ENCODE assay signal across 12 cellular contexts in the genomic region with DNA sequence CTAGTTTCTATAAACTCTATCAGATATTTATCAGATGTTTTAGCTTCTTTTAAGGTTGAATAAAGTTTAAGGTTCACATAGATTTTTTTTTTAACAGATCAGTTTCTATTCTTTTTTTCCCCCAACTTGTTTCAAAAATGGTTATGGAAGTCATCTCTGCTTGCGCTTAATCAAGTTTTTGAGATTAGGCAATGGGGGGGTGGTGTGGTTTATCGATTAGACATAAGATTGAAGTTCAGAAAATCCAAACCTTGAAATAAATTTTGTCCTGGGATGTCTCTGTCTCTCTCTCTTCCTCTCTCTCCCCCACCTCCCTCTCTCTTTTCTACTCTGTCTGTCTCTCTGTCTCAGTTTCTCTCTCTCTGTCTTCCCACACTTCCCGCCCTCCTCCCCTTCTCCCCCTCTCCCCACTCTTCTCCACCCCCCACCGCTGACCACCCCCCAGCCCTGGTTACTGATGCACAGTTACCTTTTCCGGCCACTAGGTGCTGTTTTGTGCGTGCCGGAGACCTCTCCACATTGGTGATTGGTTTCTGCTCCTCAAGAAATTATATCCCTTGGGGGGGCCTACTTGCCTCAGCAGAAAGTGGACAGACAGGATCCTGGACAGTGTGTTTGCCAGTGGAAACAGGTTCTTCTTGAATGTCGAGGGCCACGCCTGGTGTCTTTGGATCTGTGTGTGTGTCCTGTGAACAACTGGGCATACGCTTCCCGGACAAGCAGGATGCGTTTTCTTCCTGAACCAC. TPM values are rescaled to one million over a fixed set of nuclear protein-coding genes. Genes with fewer than 3 reads are reported as not detected.
DNase-seq lines count a peak whose midpoint lies in the region; TF ChIP-seq lines count a peak whose summit lies in the region.
"Had no signal": no experiment of that assay in that cellular context is flagged by ENCODE, and none has a peak within 500 bp of the region (broad histone marks: within the 10 kb centered on the region; RNA-seq: fewer than 3 reads in every experiment).

No MANE protein-coding gene starts in this region.

- TF ChIP-seq CTCF in GM10266 (IDR thresholded peaks at IDR 0.05; ENCODE audit: control insufficient read depth, insufficient read depth, low read depth, missing control alignments) (peak; percentile 13), MM.1S (IDR thresholded peaks at IDR 0.05; ENCODE audit: low read length) (peak; percentile 23), coronary artery (IDR thresholded peaks at IDR 0.05) (no peak), nephron (IDR thresholded peaks at IDR 0.05; ENCODE audit: unreplicated experiment in 3 of 3) (peak; percentile 8 to 23 (median 12))

- H3F3A ChIP-seq in MM.1S (ENCODE audit: insufficient read depth, low read length), result no peaks in the 10 kb centered on the region

- H3K9me2 ChIP-seq in MM.1S (replicated peaks; ENCODE audit: insufficient read depth, low read length), result no peaks in the 10 kb centered on the region

- no peaks in the 10 kb centered on the region for H3K36me3 Mint-ChIP-seq in nephron (ENCODE audit: low read depth)
- H3K36me3 Mint-ChIP-seq in activated CD4-positive, alpha-beta memory T cell treated with anti-CD3 and anti-CD28 coated beads for 36 hours, result no peaks in the 10 kb centered on the region

- H3K27me3 Mint-ChIP-seq in nephron (ENCODE audit: low read depth), result peaks cover 26% of the 10 kb centered on the region
- H3K27me3 Mint-ChIP-seq in activated CD4-positive, alpha-beta memory T cell treated with anti-CD3 and anti-CD28 coated beads for 36 hours, result peaks cover 35% of the 10 kb centered on the region

- no peak overlapping the region for H3K4me2 ChIP-seq in MM.1S (ENCODE audit: low read depth, low read length)

- no peaks in the 10 kb centered on the region for H3K79me2 ChIP-seq in MM.1S (ENCODE audit: low read length)

- no peak overlapping the region for H3K4me3 ChIP-seq in MM.1S (ENCODE audit: low read length)
- no peak overlapping the region for H3K4me3 ChIP-seq in coronary artery
- H3K4me3 ChIP-seq: HAP-1 had no signal

- intact Hi-C loops in activated CD4-positive, alpha-beta memory T cell treated with anti-CD3 and anti-CD28 coated beads for 36 hours (cut with micrococcal nuclease), result no loop called here

- no peaks in the 10 kb centered on the region for H4K20me1 ChIP-seq in MM.1S (ENCODE audit: insufficient read depth, low read length)

- POLR2A ChIA-PET in activated CD4-positive, alpha-beta memory T cell treated with anti-CD3 and anti-CD28 coated beads for 36 hours (lab: Charles Lee), result no interaction called here

- no peak overlapping the region for H3K27ac ChIP-seq in MM.1S (ENCODE audit: low read length)
- H3K27ac ChIP-seq in coronary artery, result no peak overlapping the region

- peaks cover 82% of the 10 kb centered on the region for H3K27me3 ChIP-seq in MM.1S (replicated peaks; ENCODE audit: insufficient read depth, low read length)

- CTCF ChIA-PET in activated CD4-positive, alpha-beta memory T cell treated with anti-CD3 and anti-CD28 coated beads for 36 hours (lab: Charles Lee), result interaction anchor here (0.7 kb wide), 1 partner anchor 464 kb away, joined by 3 read pairs; no protein-coding TSS in a partner anchor

- no peaks in the 10 kb centered on the region for H3K9me3 ChIP-seq in MM.1S (replicated peaks; ENCODE audit: insufficient read depth, low read length)

- no peak overlapping the region for H2AFZ ChIP-seq in MM.1S (ENCODE audit: low read length)

- no peaks in the 10 kb centered on the region for H3K36me3 ChIP-seq in MM.1S (replicated peaks; ENCODE audit: insufficient read depth, low read length)
- H3K36me3 ChIP-seq: HAP-1 had no signal

- no peak overlapping the region for H3K27ac Mint-ChIP-seq in nephron
- H3K27ac Mint-ChIP-seq in activated CD4-positive, alpha-beta memory T cell treated with anti-CD3 and anti-CD28 coated beads for 36 hours, result no peak overlapping the region

- H3K4me3 Mint-ChIP-seq in nephron, result no peak overlapping the region
- no peak overlapping the region for H3K4me3 Mint-ChIP-seq in activated CD4-positive, alpha-beta memory T cell treated with anti-CD3 and anti-CD28 coated beads for 36 hours
- H3K4me3 Mint-ChIP-seq: central memory CD8-positive, alpha-beta T cell had no signal

- no peaks in the 10 kb centered on the region for H3K4me1 ChIP-seq in MM.1S (ENCODE audit: low read length)
- H3K4me1 ChIP-seq: HAP-1 had no signal

- peaks cover 24% of the 10 kb centered on the region for H3K9me3 Mint-ChIP-seq in nephron
- H3K9me3 Mint-ChIP-seq in activated CD4-positive, alpha-beta memory T cell treated with anti-CD3 and anti-CD28 coated beads for 36 hours, result peaks cover 2% of the 10 kb centered on the region
- H3K9me3 Mint-ChIP-seq: central memory CD8-positive, alpha-beta T cell had no signal

- DNase-seq in GM10266 (ENCODE audit: extremely low spot score), result no peak
- no peak for DNase-seq in MM.1S
- peak; percentile 16 for DNase-seq in coronary artery (ENCODE audit: low spot score)
- DNase-seq in stimulated activated CD4-positive, alpha-beta T cell treated with anti-CD3 and anti-CD28 coated beads, Interleukin-4, amount 100 ng/mL, for 4 hours, result no peak
- DNase-seq in COR-L47 (lab: John Stamatoyannopoulos, UW), result no peak
- DNase-seq in cerebellum (ENCODE audit: low spot score), result no peak
- DNase-seq in activated CD4-positive, alpha-beta memory T cell treated with anti-CD3 and anti-CD28 coated beads for 36 hours, result no peak
- DNase-seq: stimulated activated naive CD4-positive, alpha-beta T cell treated with Interleukin-2 at 50 U/mL for 16 hours had no signal

- H3K4me1 Mint-ChIP-seq in nephron, result no peaks in the 10 kb centered on the region
- no peaks in the 10 kb centered on the region for H3K4me1 Mint-ChIP-seq in activated CD4-positive, alpha-beta memory T cell treated with anti-CD3 and anti-CD28 coated beads for 36 hours (ENCODE audit: low read depth)
- H3K4me1 Mint-ChIP-seq: central memory CD8-positive, alpha-beta T cell had no signal

- no peak overlapping the region for H3K9ac ChIP-seq in MM.1S (ENCODE audit: low read length)

RNA-seq across cellular contexts. Expression of a gene that starts 29.7 kb away (rescaled TPM):
- 8.4 TPM for total RNA-seq in cerebellum
- total RNA-seq in activated CD4-positive, alpha-beta memory T cell treated with anti-CD3 and anti-CD28 coated beads for 36 hours, result not detected
- total RNA-seq: activated CD8-positive, alpha-beta memory T cell treated with anti-CD3 and anti-CD28 coated beads for 36 hours had no signal
